ENCODE assay signal across 1 cellular context in the genomic region with DNA sequence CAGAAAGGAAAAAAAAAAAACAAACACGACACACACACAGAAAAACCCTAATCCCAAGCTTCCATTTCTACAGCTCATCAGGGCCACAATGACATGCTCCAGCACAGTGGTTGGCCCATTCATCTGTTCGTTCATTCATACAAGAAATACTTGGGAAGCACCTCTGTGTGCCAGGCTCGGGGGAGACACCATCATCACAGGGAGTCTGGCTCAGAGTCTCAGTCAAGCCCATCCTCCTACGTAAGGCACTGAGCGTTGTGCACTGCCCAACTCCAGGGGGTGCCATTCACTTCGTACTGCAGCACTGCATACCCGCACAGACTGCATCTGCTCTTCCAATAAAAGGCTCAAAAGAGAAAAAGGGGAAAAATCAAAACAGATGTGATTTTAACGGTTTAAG.
TF ChIP-seq lines count a peak whose summit lies in the region.

No MANE protein-coding gene starts in this region.

TF ChIP-seq in HEK293, 187 proteins besides CTCF, POLR2A, EP300 and RAD21 (continued from another document):
- TF ChIP-seq KLF1 (tag by site-specific recombination; IDR thresholded peaks at IDR 0.05) = no peak
- TF ChIP-seq ZNF544 (tag by site-specific recombination; IDR thresholded peaks at IDR 0.05) = no peak
- no peak for TF ChIP-seq MEIS1 (CRISPR knock-in tag; IDR thresholded peaks at IDR 0.05; ENCODE audit: borderline replicate concordance)
- TF ChIP-seq ZNF311 (tag by site-specific recombination; IDR thresholded peaks at IDR 0.05; ENCODE audit: borderline replicate concordance) = no peak
- no peak for TF ChIP-seq ZSCAN5A (tag by site-specific recombination; IDR thresholded peaks at IDR 0.05)
- TF ChIP-seq ZEB2 (tag by site-specific recombination; IDR thresholded peaks at IDR 0.05) = no peak
- no peak for TF ChIP-seq ZNF214 (tag by site-specific recombination; IDR thresholded peaks at IDR 0.05; ENCODE audit: borderline replicate concordance)
- TF ChIP-seq ZNF560 (tag by site-specific recombination; IDR thresholded peaks at IDR 0.05; ENCODE audit: borderline replicate concordance) = no peak
- TF ChIP-seq PRDM10 (tag by site-specific recombination; IDR thresholded peaks at IDR 0.05) = peak; percentile 71
- TF ChIP-seq, protein P1, sequence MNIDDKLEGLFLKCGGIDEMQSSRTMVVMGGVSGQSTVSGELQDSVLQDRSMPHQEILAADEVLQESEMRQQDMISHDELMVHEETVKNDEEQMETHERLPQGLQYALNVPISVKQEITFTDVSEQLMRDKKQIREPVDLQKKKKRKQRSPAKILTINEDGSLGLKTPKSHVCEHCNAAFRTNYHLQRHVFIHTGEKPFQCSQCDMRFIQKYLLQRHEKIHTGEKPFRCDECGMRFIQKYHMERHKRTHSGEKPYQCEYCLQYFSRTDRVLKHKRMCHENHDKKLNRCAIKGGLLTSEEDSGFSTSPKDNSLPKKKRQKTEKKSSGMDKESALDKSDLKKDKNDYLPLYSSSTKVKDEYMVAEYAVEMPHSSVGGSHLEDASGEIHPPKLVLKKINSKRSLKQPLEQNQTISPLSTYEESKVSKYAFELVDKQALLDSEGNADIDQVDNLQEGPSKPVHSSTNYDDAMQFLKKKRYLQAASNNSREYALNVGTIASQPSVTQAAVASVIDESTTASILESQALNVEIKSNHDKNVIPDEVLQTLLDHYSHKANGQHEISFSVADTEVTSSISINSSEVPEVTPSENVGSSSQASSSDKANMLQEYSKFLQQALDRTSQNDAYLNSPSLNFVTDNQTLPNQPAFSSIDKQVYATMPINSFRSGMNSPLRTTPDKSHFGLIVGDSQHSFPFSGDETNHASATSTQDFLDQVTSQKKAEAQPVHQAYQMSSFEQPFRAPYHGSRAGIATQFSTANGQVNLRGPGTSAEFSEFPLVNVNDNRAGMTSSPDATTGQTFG (tag by site-specific recombination; IDR thresholded peaks at IDR 0.05; ENCODE audit: borderline replicate concordance) = no peak
- no peak for TF ChIP-seq ZNF302 (tag by site-specific recombination; IDR thresholded peaks at IDR 0.05; ENCODE audit: low read depth)
- TF ChIP-seq, protein P2, sequence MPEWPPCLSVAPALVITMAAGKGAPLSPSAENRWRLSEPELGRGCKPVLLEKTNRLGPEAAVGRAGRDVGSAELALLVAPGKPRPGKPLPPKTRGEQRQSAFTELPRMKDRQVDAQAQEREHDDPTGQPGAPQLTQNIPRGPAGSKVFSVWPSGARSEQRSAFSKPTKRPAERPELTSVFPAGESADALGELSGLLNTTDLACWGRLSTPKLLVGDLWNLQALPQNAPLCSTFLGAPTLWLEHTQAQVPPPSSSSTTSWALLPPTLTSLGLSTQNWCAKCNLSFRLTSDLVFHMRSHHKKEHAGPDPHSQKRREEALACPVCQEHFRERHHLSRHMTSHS (tag by site-specific recombination; IDR thresholded peaks at IDR 0.05) = no peak
- no peak for TF ChIP-seq REST (tag by site-specific recombination; IDR thresholded peaks at IDR 0.05)
- no peak for TF ChIP-seq ZNF843 (tag by site-specific recombination; IDR thresholded peaks at IDR 0.05)
- TF ChIP-seq MYNN (tag by site-specific recombination; IDR thresholded peaks at IDR 0.05; ENCODE audit: borderline replicate concordance) = no peak
- TF ChIP-seq ZNF132 (tag by site-specific recombination; IDR thresholded peaks at IDR 0.05; ENCODE audit: borderline replicate concordance) = no peak
- TF ChIP-seq ZNF335 (tag by site-specific recombination; conservative IDR thresholded peaks at IDR 0.05) = 0 out of 2 replicates have a peak, but pooled peaks have one; percentile 12
- no peak for TF ChIP-seq ZNF549 (tag by site-specific recombination; IDR thresholded peaks at IDR 0.05)
- TF ChIP-seq ZNF26 (tag by site-specific recombination; IDR thresholded peaks at IDR 0.05) = no peak
- peak; percentile 82; the same call in 1 of the 2 replicates for TF ChIP-seq ZNF600 (tag by site-specific recombination; IDR thresholded peaks at IDR 0.05)
- no peak for TF ChIP-seq ZSCAN23 (tag by site-specific recombination; IDR thresholded peaks at IDR 0.05)
- TF ChIP-seq ZNF530 (tag by site-specific recombination; IDR thresholded peaks at IDR 0.05; ENCODE audit: low read depth) = no peak
- TF ChIP-seq ZNF366 (tag by site-specific recombination; conservative IDR thresholded peaks at IDR 0.05) = peak; percentile 24; the same call in 1 of the 2 replicates
- peak; percentile 40; the same call in 1 of the 2 replicates for TF ChIP-seq ZNF629 (tag by site-specific recombination; IDR thresholded peaks at IDR 0.05)
- no peak for TF ChIP-seq ZBTB8A (tag by site-specific recombination; IDR thresholded peaks at IDR 0.05)
- TF ChIP-seq ZNF610 (tag by site-specific recombination; IDR thresholded peaks at IDR 0.05; ENCODE audit: borderline replicate concordance) = no peak
- TF ChIP-seq SP2 (tag by site-specific recombination; IDR thresholded peaks at IDR 0.05) = no peak
- no peak for TF ChIP-seq ZNF274 (IDR thresholded peaks at IDR 0.05; ENCODE audit: low read length)
- TF ChIP-seq ZNF274 (tag by site-specific recombination; IDR thresholded peaks at IDR 0.05; ENCODE audit: borderline replicate concordance) = no peak
- TF ChIP-seq ZBTB7A (tag by site-specific recombination; IDR thresholded peaks at IDR 0.05; ENCODE audit: low read depth) = no peak
- TF ChIP-seq, protein P3, sequence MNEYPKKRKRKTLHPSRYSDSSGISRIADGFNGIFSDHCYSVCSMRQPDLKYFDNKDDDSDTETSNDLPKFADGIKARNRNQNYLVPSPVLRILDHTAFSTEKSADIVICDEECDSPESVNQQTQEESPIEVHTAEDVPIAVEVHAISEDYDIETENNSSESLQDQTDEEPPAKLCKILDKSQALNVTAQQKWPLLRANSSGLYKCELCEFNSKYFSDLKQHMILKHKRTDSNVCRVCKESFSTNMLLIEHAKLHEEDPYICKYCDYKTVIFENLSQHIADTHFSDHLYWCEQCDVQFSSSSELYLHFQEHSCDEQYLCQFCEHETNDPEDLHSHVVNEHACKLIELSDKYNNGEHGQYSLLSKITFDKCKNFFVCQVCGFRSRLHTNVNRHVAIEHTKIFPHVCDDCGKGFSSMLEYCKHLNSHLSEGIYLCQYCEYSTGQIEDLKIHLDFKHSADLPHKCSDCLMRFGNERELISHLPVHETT (tag by site-specific recombination; IDR thresholded peaks at IDR 0.05) = no peak
- TF ChIP-seq HIC1 (tag by site-specific recombination; IDR thresholded peaks at IDR 0.05) = no peak
- TF ChIP-seq SP7 (tag by site-specific recombination; IDR thresholded peaks at IDR 0.05) = no peak
- TF ChIP-seq MZF1 (tag by site-specific recombination; IDR thresholded peaks at IDR 0.05; ENCODE audit: borderline replicate concordance) = no peak
- TF ChIP-seq GLIS2 (tag by site-specific recombination; IDR thresholded peaks at IDR 0.05) = 0 out of 2 replicates have a peak, but pooled peaks have one; percentile 28
